In the genomic region with DNA sequence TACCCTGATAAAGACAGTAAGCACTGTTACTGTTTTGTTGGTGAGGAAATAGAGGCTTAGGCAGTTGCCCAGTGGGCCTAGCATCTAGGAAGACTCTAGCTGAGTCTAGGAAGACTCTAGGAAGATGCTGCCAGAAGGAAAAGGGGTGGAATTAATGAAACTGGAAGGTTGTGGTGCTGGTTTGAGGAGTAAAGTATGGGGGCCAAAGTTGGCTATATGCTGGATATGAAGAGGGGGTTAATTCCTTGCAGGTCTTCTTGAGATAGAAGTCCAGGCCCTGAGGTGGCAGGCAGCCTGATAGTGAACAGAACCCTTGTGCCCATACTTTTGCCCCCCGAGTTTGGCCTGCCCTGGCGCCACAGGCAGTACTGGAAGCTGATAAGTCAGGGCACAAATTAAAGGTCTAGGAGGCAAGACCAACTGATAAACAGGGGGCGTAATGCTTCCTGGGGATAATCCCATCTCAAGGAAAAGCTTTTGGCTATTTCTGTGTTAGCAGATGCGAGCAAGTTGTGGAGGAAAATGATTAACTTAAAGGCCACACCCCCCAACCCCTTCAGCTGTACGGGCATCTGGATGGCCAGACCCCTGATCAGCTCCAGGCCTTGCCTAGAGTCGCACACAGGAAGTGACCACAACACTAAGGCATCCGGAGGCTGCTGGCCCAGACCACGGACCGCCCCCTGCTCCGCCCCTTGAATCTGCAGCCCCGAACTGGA, we compare ENCODE assay signal across 8 cellular contexts. TPM values are rescaled to one million over a fixed set of nuclear protein-coding genes. Genes with fewer than 3 reads are reported as not detected.
DNase-seq lines count a peak whose midpoint lies in the region; ATAC-seq and TF ChIP-seq lines count a peak whose summit lies in the region.

No MANE protein-coding gene starts in this region.

- H3K27ac ChIP-seq in upper lobe of left lung: peak overlapping the region; percentile 90 to 99 (median 92)

- peak in 1 of 4 donors; percentile 58 for TF ChIP-seq EP300 in upper lobe of left lung (IDR thresholded peaks at IDR 0.05)

- H3K4me1 Mint-ChIP-seq in activated T-cell treated with anti-CD3 and anti-CD28 coated beads, Interleukin-2, amount 50 U/mL, for 72 hours (ENCODE audit: low read depth): peaks cover 38% of the 10 kb centered on the region
- no peaks in the 10 kb centered on the region for H3K4me1 Mint-ChIP-seq in nephron progenitor cell

- H3K9me3 ChIP-seq in BE2C: no peaks in the 10 kb centered on the region
- H3K9me3 ChIP-seq in upper lobe of left lung: no peaks in the 10 kb centered on the region

- H3K36me3 Mint-ChIP-seq in activated T-cell treated with anti-CD3 and anti-CD28 coated beads, Interleukin-2, amount 50 U/mL, for 72 hours (ENCODE audit: insufficient read depth in 2 of 2): peaks cover 8 to 18% of the 10 kb centered on the region in 2 donors
- peaks cover 41% of the 10 kb centered on the region for H3K36me3 Mint-ChIP-seq in nephron progenitor cell (ENCODE audit: low read depth)

- peak; percentile 27 for ATAC-seq in HG03045 (IDR thresholded peaks at IDR 0.05; ENCODE audit: unreplicated experiment)
- peak; percentile 43 to 51 for ATAC-seq in activated T-cell treated with anti-CD3 and anti-CD28 coated beads, Interleukin-2, amount 50 U/mL, for 72 hours (replicated peaks in 1 of 2)
- peak; percentile 82 to 84 for ATAC-seq in upper lobe of left lung (ENCODE audit: low FRiP score in 2 of 2)

- 9 to 12% methylated on average over 10 to 11 of the region's 11 CpGs for WGBS in upper lobe of left lung, 2 donors

- TF ChIP-seq CTCF in BE2C (IDR thresholded peaks at IDR 0.05; ENCODE audit: low read depth, low read length) (no peak), foreskin fibroblast (IDR thresholded peaks at IDR 0.05; ENCODE audit: low read depth, low read length) (no peak), nephron progenitor cell (IDR thresholded peaks at IDR 0.05) (no peak), upper lobe of left lung (IDR thresholded peaks at IDR 0.05) (no peak)

- no peak overlapping the region for H3K4me3 Mint-ChIP-seq in activated T-cell treated with anti-CD3 and anti-CD28 coated beads, Interleukin-2, amount 50 U/mL, for 72 hours
- H3K4me3 Mint-ChIP-seq in nephron progenitor cell: peak overlapping the region; percentile 43

- peak overlapping the region; percentile 49 for H3K27ac Mint-ChIP-seq in activated T-cell treated with anti-CD3 and anti-CD28 coated beads, Interleukin-2, amount 50 U/mL, for 72 hours
- H3K27ac Mint-ChIP-seq in nephron progenitor cell: peak overlapping the region; percentile 94

- no peak overlapping the region for H3K4me3 ChIP-seq in BE2C (ENCODE audit: low read depth, low read length)
- peak overlapping the region; percentile 48 to 97 for H3K4me3 ChIP-seq in foreskin fibroblast (ENCODE audit: low read depth in 1 of 2, low read length in 2 of 2)
- peak overlapping the region in 2 of 4 donors; percentile 1 to 92 for H3K4me3 ChIP-seq in upper lobe of left lung

- DNase-seq in BE2C (peak; percentile 85), NCI-H748 treated with DMSO at 0.1 percent for 48 hours (lab: John Stamatoyannopoulos, UW) (peak; percentile 33), foreskin fibroblast (peak; percentile 96 to 98), nephron progenitor cell (peak; percentile 93), upper lobe of left lung (peak; percentile 93 to 95)
- DNase-seq in activated T-cell treated with anti-CD3 and anti-CD28 coated beads, Interleukin-2, amount 50 U/mL, for 72 hours: peak; percentile 79 to 82

- no peaks in the 10 kb centered on the region for H3K9me3 Mint-ChIP-seq in activated T-cell treated with anti-CD3 and anti-CD28 coated beads, Interleukin-2, amount 50 U/mL, for 72 hours
- H3K9me3 Mint-ChIP-seq in nephron progenitor cell: no peaks in the 10 kb centered on the region

- H3K4me1 ChIP-seq in BE2C (peaks cover 8% of the 10 kb centered on the region), upper lobe of left lung (peaks cover 62 to 81% (median 71%) of the 10 kb centered on the region in 4 donors)

- peak; percentile 34 for TF ChIP-seq POLR2A in GM18526 (IDR thresholded peaks at IDR 0.05; ENCODE audit: extremely low read depth, insufficient read length)
- peak in 2 of 4 donors; percentile 52 to 73 for TF ChIP-seq POLR2A in upper lobe of left lung (IDR thresholded peaks at IDR 0.05)

- no peaks in the 10 kb centered on the region for H3K27me3 ChIP-seq in BE2C
- H3K27me3 ChIP-seq in upper lobe of left lung: no peaks in the 10 kb centered on the region

- H3K36me3 ChIP-seq in BE2C (peaks cover 10% of the 10 kb centered on the region), upper lobe of left lung (peaks cover 30 to 42% (median 34%) of the 10 kb centered on the region in 4 donors)

- H3K27me3 Mint-ChIP-seq in activated T-cell treated with anti-CD3 and anti-CD28 coated beads, Interleukin-2, amount 50 U/mL, for 72 hours (ENCODE audit: low read depth): no peaks in the 10 kb centered on the region
- peaks cover 5% of the 10 kb centered on the region for H3K27me3 Mint-ChIP-seq in nephron progenitor cell (ENCODE audit: low read depth, poor library complexity)

RNA-seq across cellular contexts. Expression of gene ILK, which starts 3.1 kb away (rescaled TPM):
- polyA plus RNA-seq in BE2C (2012; ENCODE audit: insufficient read depth, insufficient read length, low read depth): 155 TPM
- total RNA-seq in activated T-cell treated with anti-CD3 and anti-CD28 coated beads, Interleukin-2, amount 50 U/mL, for 72 hours: 100 to 1,000 TPM; 114 to 118 TPM
- 100 to 1,000 TPM; 130 to 191 (median 146) TPM for total RNA-seq in upper lobe of left lung

RNA-seq across cellular contexts. Expression of gene RRP8, which starts 3.2 kb away (rescaled TPM):
- 30.2 TPM for polyA plus RNA-seq in BE2C (2012; ENCODE audit: insufficient read depth, insufficient read length, low read depth)
- total RNA-seq in activated T-cell treated with anti-CD3 and anti-CD28 coated beads, Interleukin-2, amount 50 U/mL, for 72 hours: 10 to 100 TPM; 25.0 to 31.5 TPM
- total RNA-seq in upper lobe of left lung: 10 to 100 TPM; 13.4 to 25.2 (median 22.1) TPM

RNA-seq across cellular contexts. Expression of gene TAF10, which starts 5.4 kb away (rescaled TPM):
- 218 TPM for polyA plus RNA-seq in BE2C (2012; ENCODE audit: insufficient read depth, insufficient read length, low read depth)
- 100 to 1,000 TPM; 108 to 123 TPM for total RNA-seq in activated T-cell treated with anti-CD3 and anti-CD28 coated beads, Interleukin-2, amount 50 U/mL, for 72 hours
- 100 to 1,000 TPM in 3 of 6 donors, 10 to 100 TPM in 3; 60.8 to 153 (median 96.5) TPM for total RNA-seq in upper lobe of left lung

RNA-seq across cellular contexts. Expression of gene TPP1, which starts 12.6 kb away (rescaled TPM):
- 27.2 TPM for polyA plus RNA-seq in BE2C (2012; ENCODE audit: insufficient read depth, insufficient read length, low read depth)
- total RNA-seq in activated T-cell treated with anti-CD3 and anti-CD28 coated beads, Interleukin-2, amount 50 U/mL, for 72 hours: 10 to 100 TPM; 56.0 to 62.1 TPM
- 100 to 1,000 TPM in 4 of 6 donors, 10 to 100 TPM in 2; 71.6 to 240 (median 145) TPM for total RNA-seq in upper lobe of left lung

RNA-seq across cellular contexts. Expression of gene DCHS1, which starts 49.0 kb away (rescaled TPM):
- polyA plus RNA-seq in BE2C (2012; ENCODE audit: insufficient read depth, insufficient read length, low read depth): 9.6 TPM
- 1 to 10 TPM; 2.1 to 2.9 TPM for total RNA-seq in activated T-cell treated with anti-CD3 and anti-CD28 coated beads, Interleukin-2, amount 50 U/mL, for 72 hours
- 10 to 100 TPM in 4 of 6 donors, 1 to 10 TPM in 2; 9.2 to 32.2 (median 12.8) TPM for total RNA-seq in upper lobe of left lung

Comparison
In these comparisons a context has a peak if more than half of its experiments do, and no peak if none do; other contexts are left out.
1. DNase-seq: peak in every context shown above with its lines; median percentile 97 in foreskin fibroblast; 94 in upper lobe of left lung; 93 in nephron progenitor cell; 85 in BE2C; 80 in activated T-cell treated with anti-CD3 and anti-CD28 coated beads, Interleukin-2, amount 50 U/mL, for 72 hours; 33 in NCI-H748 treated with DMSO at 0.1 percent for 48 hours.
2. ATAC-seq: peak in every context shown above with its lines; median percentile 83 in upper lobe of left lung; 47 in activated T-cell treated with anti-CD3 and anti-CD28 coated beads, Interleukin-2, amount 50 U/mL, for 72 hours; 27 in HG03045.